12 cellular contexts compared by ENCODE assay signal in the genomic region with DNA sequence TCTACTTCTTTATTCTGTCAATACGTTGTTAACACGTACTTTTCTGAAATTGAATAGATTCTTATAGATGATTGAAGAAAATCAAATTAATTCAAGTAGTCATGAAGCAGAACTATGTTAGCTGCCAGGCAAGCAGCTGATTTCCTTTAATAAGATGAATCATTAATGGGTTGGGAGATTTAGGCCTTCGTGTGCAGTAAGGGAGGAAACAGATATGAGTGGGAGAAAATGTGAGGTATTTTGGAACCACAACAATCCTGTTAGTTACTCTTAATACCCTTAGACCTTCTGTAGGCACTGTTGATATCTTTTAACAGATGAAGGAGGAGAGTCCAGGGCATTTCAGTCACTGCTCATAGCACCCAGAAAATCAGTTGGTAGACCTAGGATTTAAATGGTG.
DNase-seq lines count a peak whose midpoint lies in the region; ATAC-seq and TF ChIP-seq lines count a peak whose summit lies in the region.
"Had no signal": no experiment of that assay in that cellular context is flagged by ENCODE, and none has a peak within 500 bp of the region (broad histone marks: within the 10 kb centered on the region; RNA-seq: fewer than 3 reads in every experiment).

No MANE protein-coding gene starts in this region.

- H4K20me1 ChIP-seq in Loucy (ENCODE audit: insufficient read depth, low read length, poor library complexity, severe bottlenecking), result no peaks in the 10 kb centered on the region

- no peaks in the 10 kb centered on the region for H3K27me3 ChIP-seq in Loucy (ENCODE audit: insufficient read depth, low read length, poor library complexity, severe bottlenecking)
- H3K27me3 ChIP-seq: upper lobe of right lung had no signal

- no peak for TF ChIP-seq CTCF in AG09319 (IDR thresholded peaks at IDR 0.05; ENCODE audit: low read depth, low read length)
- TF ChIP-seq CTCF in Loucy (conservative IDR thresholded peaks at IDR 0.05; ENCODE audit: low read length), result no peak
- no peak for TF ChIP-seq CTCF in chondrocyte (IDR thresholded peaks at IDR 0.05)

- no peaks in the 10 kb centered on the region for H3K79me2 ChIP-seq in Loucy (ENCODE audit: insufficient read depth, low read length)

- ATAC-seq in GM18867 (IDR thresholded peaks at IDR 0.05; ENCODE audit: unreplicated experiment), result no peak
- no peak for ATAC-seq in HG03159 (IDR thresholded peaks at IDR 0.05; ENCODE audit: unreplicated experiment)
- ATAC-seq: upper lobe of right lung had no signal

- H3F3A ChIP-seq in Loucy (ENCODE audit: low read depth), result no peaks in the 10 kb centered on the region

- DNase-seq in AG09319 (ENCODE audit: extremely low read depth, low read depth) (peak; percentile 50), chondrocyte (ENCODE audit: low spot score) (no peak), myocyte (ENCODE audit: low read depth) (peak; percentile 91), SKM-1 treated with dmso at 0.1 percent for 144 hours (lab: John Stamatoyannopoulos, UW; ENCODE audit: unreplicated experiment) (no peak), NCI-H345 treated with DMSO at 0.1 percent for 48 hours (lab: John Stamatoyannopoulos, UW; ENCODE audit: unreplicated experiment) (no peak)
- DNase-seq: DMS53, NCI-H524, T-helper 2 cell, upper lobe of right lung had no signal

- H3K4me1 Mint-ChIP-seq in chondrocyte (ENCODE audit: low read depth), result peaks cover 49% of the 10 kb centered on the region

- H3K27me3 Mint-ChIP-seq in chondrocyte (ENCODE audit: low read depth), result no peaks in the 10 kb centered on the region

- peak overlapping the region; percentile 78 for H3K27ac Mint-ChIP-seq in chondrocyte (ENCODE audit: unreplicated experiment)

- no peaks in the 10 kb centered on the region for H3K9me2 ChIP-seq in Loucy (replicated peaks; ENCODE audit: low read depth, low read length)

- H2AFZ ChIP-seq in Loucy (ENCODE audit: low read length), result no peak overlapping the region

- peaks cover 11% of the 10 kb centered on the region for H3K4me1 ChIP-seq in Loucy (ENCODE audit: insufficient read depth, low read length, poor library complexity, severe bottlenecking)
- H3K4me1 ChIP-seq: upper lobe of right lung had no signal

- H3K4me3 Mint-ChIP-seq in chondrocyte (ENCODE audit: unreplicated experiment), result no peak overlapping the region

- no peaks in the 10 kb centered on the region for H3K9me3 ChIP-seq in Loucy (ENCODE audit: insufficient read depth, low read depth, low read length)
- H3K9me3 ChIP-seq: upper lobe of right lung had no signal

- H3K4me2 ChIP-seq in Loucy (ENCODE audit: low read depth, low read length, poor library complexity, severe bottlenecking), result peak overlapping the region; percentile 21

- H3K9ac ChIP-seq in Loucy (ENCODE audit: low read depth, low read length, poor library complexity, severe bottlenecking), result no peak overlapping the region

- H3K9me3 Mint-ChIP-seq in chondrocyte (ENCODE audit: low read depth), result no peaks in the 10 kb centered on the region

- no peaks in the 10 kb centered on the region for H3K36me3 ChIP-seq in Loucy (ENCODE audit: insufficient read depth, low read length)
- H3K36me3 ChIP-seq: upper lobe of right lung had no signal

- no peak overlapping the region for H3K4me3 ChIP-seq in Loucy (ENCODE audit: low read length, poor library complexity, severe bottlenecking)
- H3K4me3 ChIP-seq: upper lobe of right lung had no signal

- H3K36me3 Mint-ChIP-seq in chondrocyte (ENCODE audit: low read depth), result peaks cover 11% of the 10 kb centered on the region

Comparison
In these comparisons a context has a peak if more than half of its experiments do, and no peak if none do; other contexts are left out.
1. DNase-seq: peak in AG09319 (single experiment) and myocyte (single experiment); none in chondrocyte (single experiment), SKM-1 treated with dmso at 0.1 percent for 144 hours (single experiment) and NCI-H345 treated with DMSO at 0.1 percent for 48 hours (single experiment).